ENCODE assay signal across 29 cellular contexts in the genomic region with DNA sequence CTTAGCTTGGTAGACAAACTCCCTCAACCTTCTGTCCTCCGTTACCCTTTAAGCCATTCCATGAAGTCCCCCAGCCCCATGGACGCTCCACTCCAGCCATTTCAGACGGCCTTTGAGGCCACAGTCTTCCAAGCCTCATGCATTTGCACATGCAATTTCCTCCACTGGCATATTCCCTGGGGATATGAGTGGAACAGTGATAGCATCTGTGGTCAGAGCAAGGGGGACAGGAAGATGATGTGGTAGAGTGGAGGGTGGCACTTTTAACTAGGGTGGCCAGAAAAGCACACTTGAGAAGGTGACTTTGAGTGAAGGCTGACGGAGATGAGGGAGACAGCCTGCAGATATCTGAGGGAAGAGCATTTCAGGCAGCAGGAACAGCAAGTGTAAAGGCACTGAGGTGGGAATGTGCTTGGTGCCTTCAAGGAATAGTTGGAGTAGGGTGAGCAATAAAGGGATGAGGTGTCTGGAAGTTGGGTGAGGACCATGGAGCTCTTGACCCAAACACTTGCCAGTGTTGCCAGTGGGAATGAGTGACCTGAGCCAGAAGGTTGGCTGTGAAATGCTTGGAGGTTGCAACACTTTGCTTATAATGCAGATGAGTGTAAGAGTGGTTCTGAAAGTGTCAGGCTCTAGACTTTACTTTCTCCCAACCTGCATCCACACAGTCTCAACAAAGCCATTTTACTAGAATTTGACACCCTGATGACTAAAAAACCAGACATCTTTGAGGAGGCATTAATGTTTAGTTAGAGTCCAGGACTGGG.
A peak's percentile ranks its signal among the peaks of the same experiment; 100 is the strongest.
DNase-seq lines count a peak whose midpoint lies in the region; ATAC-seq and TF ChIP-seq lines count a peak whose summit lies in the region.
"Had no signal": no experiment of that assay in that cellular context is flagged by ENCODE, and none has a peak within 500 bp of the region (broad histone marks: within the 10 kb centered on the region; RNA-seq: fewer than 3 reads in every experiment).

No MANE protein-coding gene starts in this region.

- H3K27ac ChIP-seq in GM23248 (peak overlapping the region; percentile 91; the same call in 1 of the 2 replicates), mesenchymal stem cell (ENCODE audit: low read length, poor library complexity, severe bottlenecking) (no peak overlapping the region), Peyer's patch (no peak overlapping the region)
- H3K27ac ChIP-seq: breast epithelium, hepatocyte, KMS-11, parathyroid adenoma, right atrium auricular region, testis, uterus, WERI-Rb-1 had no signal

- in situ Hi-C loops in GM23248 (cut with MboI): no loop called here

- ATAC-seq in GM21825 (IDR thresholded peaks at IDR 0.05; ENCODE audit: unreplicated experiment) (no peak), HG02938 (IDR thresholded peaks at IDR 0.05; ENCODE audit: unreplicated experiment) (no peak)
- ATAC-seq: activated CD8-positive, alpha-beta T cell treated with anti-CD3 and anti-CD28 coated beads, Interleukin-2, amount 10 ng/mL, durations not matched to agents 7 days and 5 days; activated naive CD4-positive, alpha-beta T cell treated with anti-CD3 and anti-CD28 coated beads, Interleukin-2, amount 50 U/mL, for 72 hours; GM23338; stimulated activated naive CD8-positive, alpha-beta T cell treated with anti-CD3 and anti-CD28 coated beads, Interleukin-15, Interleukin-2, amounts not matched to agents 100 U/mL and 50 U/mL, for 24 hours had no signal

- H3K14ac ChIP-seq in mesenchymal stem cell (ENCODE audit: low read length in 2 of 2): no peak overlapping the region

- no peak for TF ChIP-seq CTCF in AG10803 (conservative IDR thresholded peaks at IDR 0.05; ENCODE audit: low read length)
- no peak for TF ChIP-seq CTCF in NB4 (IDR thresholded peaks at IDR 0.05; ENCODE audit: low read depth, low read length)
- no peak for TF ChIP-seq CTCF in Peyer's patch (IDR thresholded peaks at IDR 0.05)

- no peak overlapping the region for H2AFZ ChIP-seq in GM23248
- H2AFZ ChIP-seq in mesenchymal stem cell (ENCODE audit: low read depth, low read length): no peak overlapping the region
- H2AFZ ChIP-seq: GM23338, hepatocyte, parathyroid adenoma had no signal

- H3K36me3 ChIP-seq in GM23248 (ENCODE audit: low read depth): no peaks in the 10 kb centered on the region
- H3K36me3 ChIP-seq in mesenchymal stem cell (ENCODE audit: control insufficient read depth in 1 of 2, insufficient read depth in 2 of 2, low read depth in 1 of 2, low read length in 2 of 2): no peaks in the 10 kb centered on the region
- no peaks in the 10 kb centered on the region for H3K36me3 ChIP-seq in Peyer's patch
- H3K36me3 ChIP-seq: BE2C, breast epithelium, right atrium auricular region, uterus, WERI-Rb-1 had no signal

- H3K79me1 ChIP-seq in mesenchymal stem cell (replicated peaks; ENCODE audit: low read length, poor library complexity, severe bottlenecking): peaks cover 9% of the 10 kb centered on the region

- no peaks in the 10 kb centered on the region for H3K79me2 ChIP-seq in GM23248 (ENCODE audit: insufficient read depth)
- H3K79me2 ChIP-seq: hepatocyte, parathyroid adenoma had no signal

- peak overlapping the region in 1 of 2 experiments; percentile 17 for H3K4ac ChIP-seq in mesenchymal stem cell (ENCODE audit: low read depth in 1 of 2, low read length in 2 of 2)

- H4K20me1 ChIP-seq in GM23248 (ENCODE audit: insufficient read depth): no peaks in the 10 kb centered on the region

- 92 to 96% methylated on average over 4 of the region's 4 CpGs for WGBS in GM23248 (ENCODE audit: low coverage in 1 of 2, low lambda C conversion rate in 2 of 2, missing lambda C conversion rate in 2 of 2), 2 experiments
- WGBS in mesenchymal stem cell: 94% methylated on average over 2 of the region's 4 CpGs

- peaks cover 41% of the 10 kb centered on the region for H3F3A ChIP-seq in GM23248 (ENCODE audit: insufficient read depth)

- no peak overlapping the region for H2BK15ac ChIP-seq in mesenchymal stem cell (ENCODE audit: low read depth, poor library complexity, severe bottlenecking)

- H3K9me3 ChIP-seq in GM23248 (ENCODE audit: low read depth) (no peaks in the 10 kb centered on the region), mesenchymal stem cell (ENCODE audit: control insufficient read depth, low read length) (no peaks in the 10 kb centered on the region), Peyer's patch (no peaks in the 10 kb centered on the region)
- H3K9me3 ChIP-seq: BE2C, breast epithelium, right atrium auricular region, testis, uterus had no signal

- peak overlapping the region in 1 of 2 experiments; percentile 81 for H3K18ac ChIP-seq in mesenchymal stem cell (ENCODE audit: low read depth in 1 of 2, low read length in 2 of 2)

- peak overlapping the region; percentile 98 for H2AK5ac ChIP-seq in mesenchymal stem cell (ENCODE audit: low read length, severe bottlenecking)

- DNase-seq in AG10803 (ENCODE audit: low read depth) (peak; percentile 48), GM23248 (peak; percentile 59), NB4 (ENCODE audit: low read depth) (peak; percentile 86), mesenchymal stem cell (no peak), Peyer's patch (no peak), CD1c-positive myeloid dendritic cell (ENCODE audit: extremely low spot score) (no peak)
- DNase-seq: activated CD4-positive, alpha-beta T cell treated with anti-CD3 and anti-CD28 coated beads for 4 hours; activated CD8-positive, alpha-beta T cell treated with anti-CD3 and anti-CD28 coated beads, Interleukin-2, amount 10 ng/mL, durations not matched to agents 7 days and 5 days; activated T-cell treated with anti-CD3 and anti-CD28 coated beads for 4 hours; amygdala; BE2C; COR-L47; mesendoderm; NCI-H82; stimulated activated CD4-positive, alpha-beta T cell treated with anti-CD3 and anti-CD28 coated beads, Interleukin-2, amount 100 ng/mL, for 24 hours; stimulated activated naive CD8-positive, alpha-beta T cell treated with anti-CD3 and anti-CD28 coated beads, Interleukin-15, Interleukin-2, amounts not matched to agents 100 U/mL and 50 U/mL, for 24 hours; SW 1271; testis; uterus; WERI-Rb-1 had no signal

- H2BK120ac ChIP-seq in mesenchymal stem cell (ENCODE audit: low read depth, low read length): no peak overlapping the region

- H2BK12ac ChIP-seq in mesenchymal stem cell (ENCODE audit: low read length in 2 of 2): peak overlapping the region; percentile 31 to 75

- H3K27me3 ChIP-seq in GM23248 (replicated peaks; ENCODE audit: insufficient read depth): no peaks in the 10 kb centered on the region
- H3K27me3 ChIP-seq in mesenchymal stem cell (ENCODE audit: control insufficient read depth in 1 of 2, insufficient read depth in 1 of 2, low read length in 2 of 2): no peaks in the 10 kb centered on the region
- H3K27me3 ChIP-seq in Peyer's patch: no peaks in the 10 kb centered on the region
- H3K27me3 ChIP-seq: BE2C, breast epithelium, right atrium auricular region, testis, uterus had no signal

- peak overlapping the region; percentile 27 for H3K4me2 ChIP-seq in GM23248 (ENCODE audit: unreplicated experiment)
- H3K4me2 ChIP-seq in mesenchymal stem cell (ENCODE audit: low read length, poor library complexity, severe bottlenecking): no peak overlapping the region
- H3K4me2 ChIP-seq: GM23338, hepatocyte, KMS-11 had no signal

- H3K4me1 ChIP-seq in GM23248 (ENCODE audit: insufficient read depth): peaks cover 81% of the 10 kb centered on the region
- H3K4me1 ChIP-seq in mesenchymal stem cell (ENCODE audit: control insufficient read depth, insufficient read depth, low read depth, low read length): peaks cover 19% of the 10 kb centered on the region
- no peaks in the 10 kb centered on the region for H3K4me1 ChIP-seq in Peyer's patch
- H3K4me1 ChIP-seq: BE2C, breast epithelium, parathyroid adenoma, right atrium auricular region, testis, uterus had no signal

- peak overlapping the region; percentile 11 for H2BK5ac ChIP-seq in mesenchymal stem cell (ENCODE audit: low read depth, low read length, poor library complexity, severe bottlenecking)

- TF ChIP-seq POLR2A in NB4 (IDR thresholded peaks at IDR 0.05; ENCODE audit: extremely low read depth, insufficient read length) (no peak), Peyer's patch (IDR thresholded peaks at IDR 0.05) (no peak)

- H3K23ac ChIP-seq in mesenchymal stem cell (ENCODE audit: low read length in 2 of 2): no peak overlapping the region

- H3K9me2 ChIP-seq in GM23248 (ENCODE audit: insufficient read depth): no peaks in the 10 kb centered on the region

- H4K91ac ChIP-seq in mesenchymal stem cell (ENCODE audit: low read length): peak overlapping the region; percentile 72

- no peak overlapping the region for H4K8ac ChIP-seq in mesenchymal stem cell (ENCODE audit: low read length)

- H3K4me3 ChIP-seq in AG10803 (ENCODE audit: low read length) (no peak overlapping the region), GM23248 (no peak overlapping the region), NB4 (ENCODE audit: low read depth, low read length) (no peak overlapping the region), mesenchymal stem cell (ENCODE audit: insufficient read depth in 1 of 2, low read depth in 1 of 2, low read length in 2 of 2) (no peak overlapping the region), Peyer's patch (no peak overlapping the region)
- H3K4me3 ChIP-seq: breast epithelium, GM23338, hepatocyte, right atrium auricular region, testis, uterus had no signal

- H3K9ac ChIP-seq in GM23248: no peak overlapping the region
- no peak overlapping the region for H3K9ac ChIP-seq in mesenchymal stem cell (ENCODE audit: low read length)
- H3K9ac ChIP-seq: KMS-11, parathyroid adenoma had no signal

Comparison
In these comparisons a context has a peak if more than half of its experiments do, and no peak if none do; other contexts are left out.
1. DNase-seq: peak in AG10803 (single experiment), GM23248 (single experiment) and NB4 (single experiment); none in mesenchymal stem cell (single experiment), Peyer's patch (0 of 3) and CD1c-positive myeloid dendritic cell (single experiment).